ENCODE assay signal across 8 cellular contexts in the genomic region with DNA sequence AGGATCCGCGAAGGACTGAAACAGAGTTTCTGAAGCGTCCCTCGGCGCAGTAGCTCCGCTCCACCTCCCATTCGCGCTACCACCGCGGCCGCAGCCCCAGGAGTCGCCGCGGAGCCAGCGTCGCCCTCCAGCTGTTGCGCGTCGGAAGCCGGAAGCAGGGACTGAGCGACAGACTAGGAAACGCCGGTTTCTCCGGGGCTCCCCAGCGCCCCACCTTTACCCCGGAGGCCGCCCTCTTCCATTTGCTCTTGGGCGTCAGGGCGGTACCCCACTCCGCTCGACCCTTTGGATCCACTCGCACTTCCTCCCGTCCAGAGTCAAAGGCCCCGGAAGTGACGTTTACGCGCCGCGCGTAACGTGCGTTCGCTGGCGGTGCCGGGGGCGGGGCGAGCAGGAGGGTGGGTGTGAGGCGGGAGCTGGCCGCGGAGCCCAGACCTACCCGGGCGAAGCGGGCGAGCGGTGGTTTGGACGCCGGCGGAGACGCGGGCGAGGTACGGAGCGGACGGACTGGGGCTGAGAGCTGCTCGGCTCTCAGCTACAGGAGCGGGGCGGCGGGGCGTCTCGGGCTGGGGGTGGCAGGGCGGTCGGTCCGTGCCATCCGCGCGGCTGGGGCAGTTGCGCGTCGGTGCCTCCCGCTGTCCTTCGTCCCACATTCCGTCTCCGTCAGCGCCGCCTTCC. TPM values are rescaled to one million over a fixed set of nuclear protein-coding genes. Genes with fewer than 3 reads are reported as not detected.
DNase-seq lines count a peak whose midpoint lies in the region; ATAC-seq and TF ChIP-seq lines count a peak whose summit lies in the region.

A gene (plus strand): TSS at position 432 of the 678 bp plus-strand sequence. CDS start 31,167 bp downstream, outside the sequence.

- peak within 1 kb of the TSS; percentile 97 to 100 for H3K27ac ChIP-seq in lung (ENCODE audit: low read depth in 1 of 2, low read length in 1 of 2)

- H3K36me3 ChIP-seq in lung (ENCODE audit: control insufficient read depth in 2 of 2, insufficient read depth in 2 of 2, low read length in 2 of 2) = peaks cover 2 to 4% of the 10 kb centered on the region in 2 donors

- ATAC-seq in GM21360 (IDR thresholded peaks at IDR 0.05; ENCODE audit: unreplicated experiment) (peak; percentile 84), lung (ENCODE audit: insufficient read depth, low FRiP score) (peak; percentile 95)

- H3K4me3 ChIP-seq in lung = peak within 1 kb of the TSS; percentile 98

- no peaks in the 10 kb centered on the region for H3K27me3 ChIP-seq in lung (ENCODE audit: control insufficient read depth, insufficient read depth)

- peak; percentile 98 for DNase-seq in COLO668 (lab: John Stamatoyannopoulos, UW; ENCODE audit: unreplicated experiment)
- peak; percentile 99 for DNase-seq in HT-29 (ENCODE audit: low spot score)
- peak; percentile 98 for DNase-seq in NK-92 treated with Interleukin-12 subunit alpha and Interleukin-12 subunit beta, amount 100 ng/mL, for 24 hours (lab: John Stamatoyannopoulos, UW)
- peak; percentile 98 for DNase-seq in activated CD8-positive, alpha-beta memory T cell treated with anti-CD3 and anti-CD28 coated beads for 24 hours
- peak; percentile 98 for DNase-seq in effector CD4-positive, alpha-beta T cell
- DNase-seq in lung (ENCODE audit: low spot score) = peak; percentile 98
- DNase-seq in stimulated activated CD4-positive, alpha-beta T cell treated with anti-CD3 and anti-CD28 coated beads, TNF-alpha, amount 100 ng/mL, for 24 hours (ENCODE audit: low read depth in 3 of 3) = peak; percentile 95 to 98 (median 98)

- WGBS in lung, 2 donors = 0% methylated on average over 74 to 85 of the region's 85 CpGs

- peaks cover 4 to 9% of the 10 kb centered on the region in 2 donors for H3K4me1 ChIP-seq in lung (ENCODE audit: control insufficient read depth in 2 of 2, insufficient read depth in 2 of 2, low read length in 2 of 2)

- H3K9me3 ChIP-seq in lung (ENCODE audit: control insufficient read depth in 2 of 2, insufficient read depth in 1 of 2, low read length in 1 of 2) = peaks cover 0 to 1% of the 10 kb centered on the region in 2 donors

- no peak for TF ChIP-seq CTCF in lung (IDR thresholded peaks at IDR 0.05; ENCODE audit: control extremely low read depth, extremely low read depth)

RNA-seq across cellular contexts. Expression of the gene that starts here (rescaled TPM):
- total RNA-seq in HT-29 (2014; rRNA removed; shearing (Covaris generic)) = 17.1 and 23.9 TPM in 2 replicates
- total RNA-seq in lung = 10 to 100 TPM; 19.9 to 27.3 TPM
- 10 to 100 TPM in 1 of 2 donors, 1 to 10 TPM in 1; 9.3 to 17.9 TPM for polyA plus RNA-seq in lung

Comparison
In these comparisons a context has a peak if more than half of its experiments do, and no peak if none do; other contexts are left out.
1. Peak in every context shown above with its lines: DNase-seq, ATAC-seq, H3K4me3 ChIP-seq and H3K27ac ChIP-seq.